Comparison of ENCODE assay signal across 9 cellular contexts in genomic region chr7:63925262-63925625, GRCh38.
A peak's percentile ranks its signal among the peaks of the same experiment; 100 is the strongest.
DNase-seq lines count a peak whose midpoint lies in the region; ATAC-seq and TF ChIP-seq lines count a peak whose summit lies in the region.
"Had no signal": no experiment of that assay in that cellular context is flagged by ENCODE, and none has a peak within 500 bp of the region (broad histone marks: within the 10 kb centered on the region; RNA-seq: fewer than 3 reads in every experiment).

No MANE protein-coding gene starts in this region.

- dilution Hi-C loops in mammary epithelial cell (cut with HindIII; ENCODE audit: low sequenced_read_pairs), result no loop called here

- in situ Hi-C loops in mammary epithelial cell (cut with MboI; ENCODE audit: low sequenced_read_pairs in 2 of 2), result no loop called here

- no peaks in the 10 kb centered on the region for H4K20me1 ChIP-seq in mammary epithelial cell (ENCODE audit: insufficient read depth, low read length)

- TF ChIP-seq CTCF in breast epithelium (IDR thresholded peaks at IDR 0.05) (no peak), mammary epithelial cell (conservative IDR thresholded peaks at IDR 0.05 in 1 of 2, IDR thresholded peaks at IDR 0.05 in 1 of 2; ENCODE audit: extremely low read depth in 1 of 2, insufficient read depth in 1 of 2, low read depth in 1 of 2, low read length in 2 of 2) (no peak), Caco-2 (IDR thresholded peaks at IDR 0.05; ENCODE audit: insufficient read depth in 1 of 2, low read depth in 1 of 2, low read length in 1 of 2, severe bottlenecking in 1 of 2, unreplicated experiment in 1 of 2) (no peak)

- no peak for ATAC-seq in left lobe of liver
- ATAC-seq in GM19035 (IDR thresholded peaks at IDR 0.05; ENCODE audit: unreplicated experiment), result no peak

- H3K79me2 ChIP-seq in mammary epithelial cell (ENCODE audit: insufficient read depth, low read length), result no peaks in the 10 kb centered on the region

- BruUV-seq in mammary epithelial cell (replicated peaks; lab: Mats Ljungman, UMichigan), result no TSS peak
- BruUV-seq in Caco-2 (replicated peaks; lab: Mats Ljungman, UMichigan), result no TSS peak

- peak overlapping the region; percentile 85 for H3K27ac Mint-ChIP-seq in activated CD4-positive, alpha-beta memory T cell treated with anti-CD3 and anti-CD28 coated beads, Interleukin-2, amount 10 ng/mL, durations not matched to agents 7 days and 5 days
- no peak overlapping the region for H3K27ac Mint-ChIP-seq in Caco-2 (ENCODE audit: unreplicated experiment)

- H3K9me3 Mint-ChIP-seq in activated CD4-positive, alpha-beta memory T cell treated with anti-CD3 and anti-CD28 coated beads, Interleukin-2, amount 10 ng/mL, durations not matched to agents 7 days and 5 days, result peaks cover 26% of the 10 kb centered on the region
- H3K9me3 Mint-ChIP-seq in Caco-2 (ENCODE audit: unreplicated experiment), result peaks cover 48% of the 10 kb centered on the region

- H3K27me3 Mint-ChIP-seq in activated CD4-positive, alpha-beta memory T cell treated with anti-CD3 and anti-CD28 coated beads, Interleukin-2, amount 10 ng/mL, durations not matched to agents 7 days and 5 days, result no peaks in the 10 kb centered on the region
- no peaks in the 10 kb centered on the region for H3K27me3 Mint-ChIP-seq in Caco-2 (ENCODE audit: insufficient read depth, unreplicated experiment)

- DNase-seq in breast epithelium (ENCODE audit: low spot score in 2 of 2) (no peak), mammary epithelial cell (no peak), left lobe of liver (ENCODE audit: low spot score) (peak; percentile 46), Caco-2 (no peak), foreskin melanocyte (no peak)
- no peak for DNase-seq in activated CD4-positive, alpha-beta memory T cell treated with anti-CD3 and anti-CD28 coated beads, Interleukin-2, amount 10 ng/mL, durations not matched to agents 7 days and 5 days
- DNase-seq: NCI-H1417 had no signal

- H3K27ac ChIP-seq in breast epithelium, result peak overlapping the region; percentile 81 to 93
- H3K27ac ChIP-seq in mammary epithelial cell (ENCODE audit: insufficient read depth, low read depth, low read length), result no peak overlapping the region
- no peak overlapping the region for H3K27ac ChIP-seq in thymus (ENCODE audit: low read depth)

- peaks cover 10% of the 10 kb centered on the region for H3K4me1 Mint-ChIP-seq in activated CD4-positive, alpha-beta memory T cell treated with anti-CD3 and anti-CD28 coated beads, Interleukin-2, amount 10 ng/mL, durations not matched to agents 7 days and 5 days
- no peaks in the 10 kb centered on the region for H3K4me1 Mint-ChIP-seq in Caco-2 (ENCODE audit: low read depth, unreplicated experiment)

- no peak overlapping the region for H2AFZ ChIP-seq in mammary epithelial cell (ENCODE audit: low read depth, low read length)

- no peak overlapping the region for H3K4me2 ChIP-seq in mammary epithelial cell (ENCODE audit: insufficient read depth, low read depth, low read length)

- TF ChIP-seq POLR2A in breast epithelium (IDR thresholded peaks at IDR 0.05), result no peak

- no peak overlapping the region for H3K9ac ChIP-seq in mammary epithelial cell (ENCODE audit: insufficient read depth, low read length)

- H3K27me3 ChIP-seq in breast epithelium (no peaks in the 10 kb centered on the region), mammary epithelial cell (ENCODE audit: insufficient read depth, low read length) (no peaks in the 10 kb centered on the region), thymus (ENCODE audit: control insufficient read depth, insufficient read depth) (no peaks in the 10 kb centered on the region), Caco-2 (replicated peaks; ENCODE audit: control insufficient read depth, insufficient read depth, low read length) (no peaks in the 10 kb centered on the region)

- H3K4me1 ChIP-seq in breast epithelium, result no peaks in the 10 kb centered on the region
- H3K4me1 ChIP-seq in mammary epithelial cell (ENCODE audit: insufficient read depth, low read length), result no peaks in the 10 kb centered on the region
- no peaks in the 10 kb centered on the region for H3K4me1 ChIP-seq in thymus (ENCODE audit: control insufficient read depth, insufficient read depth, low read length)
- no peaks in the 10 kb centered on the region for H3K4me1 ChIP-seq in Caco-2

- H3K4me3 Mint-ChIP-seq in activated CD4-positive, alpha-beta memory T cell treated with anti-CD3 and anti-CD28 coated beads, Interleukin-2, amount 10 ng/mL, durations not matched to agents 7 days and 5 days, result peak overlapping the region; percentile 90
- H3K4me3 Mint-ChIP-seq in Caco-2 (ENCODE audit: unreplicated experiment), result no peak overlapping the region

- H3K9me3 ChIP-seq in breast epithelium (peaks cover 0 to 21% of the 10 kb centered on the region in 2 donors), mammary epithelial cell (replicated peaks; ENCODE audit: insufficient read depth, low read length) (peaks cover 23% of the 10 kb centered on the region), thymus (ENCODE audit: control insufficient read depth) (peaks cover 13% of the 10 kb centered on the region), Caco-2 (peaks cover 25% of the 10 kb centered on the region)

- peak overlapping the region; percentile 58 to 80 (median 64) for H3K4me3 ChIP-seq in breast epithelium
- no peak overlapping the region for H3K4me3 ChIP-seq in mammary epithelial cell (replicated peaks in 1 of 3; ENCODE audit: insufficient read depth in 1 of 3, low read depth in 2 of 3, low read length in 3 of 3)
- peak overlapping the region; percentile 21 for H3K4me3 ChIP-seq in thymus (ENCODE audit: low read length)
- no peak overlapping the region for H3K4me3 ChIP-seq in Caco-2 (ENCODE audit: low read depth, low read length)

- no peaks in the 10 kb centered on the region for H3K36me3 ChIP-seq in breast epithelium
- no peaks in the 10 kb centered on the region for H3K36me3 ChIP-seq in mammary epithelial cell (ENCODE audit: insufficient read depth, low read length)
- no peaks in the 10 kb centered on the region for H3K36me3 ChIP-seq in thymus (ENCODE audit: control insufficient read depth, insufficient read depth)
- no peaks in the 10 kb centered on the region for H3K36me3 ChIP-seq in Caco-2 (ENCODE audit: control insufficient read depth, insufficient read depth, low read length)

- intact Hi-C loops in breast epithelium (cut with DNase I; ENCODE audit: low total_unique reads), result no loop called here
- intact Hi-C loops in mammary epithelial cell (cut with micrococcal nuclease), result no loop called here
- intact Hi-C loops in Caco-2 (cut with micrococcal nuclease; ENCODE audit: unreplicated experiment), result no loop called here

- CTCF ChIA-PET in mammary epithelial cell (lab: Charles Lee; ENCODE audit: low non-redundant PET), result no interaction called here
- CTCF ChIA-PET in activated CD4-positive, alpha-beta memory T cell treated with anti-CD3 and anti-CD28 coated beads, Interleukin-2, amount 10 ng/mL, durations not matched to agents 7 days and 5 days (lab: Charles Lee), result interaction anchor here (0.7 to 1.7 kb wide), 2 partner anchors 24 to 638 kb away, joined by 3 to 4 read pairs; partner anchors contain the start of gene ZNF680
- CTCF ChIA-PET in Caco-2 (lab: Charles Lee), result no interaction called here

- POLR2A ChIA-PET in activated CD4-positive, alpha-beta memory T cell treated with anti-CD3 and anti-CD28 coated beads, Interleukin-2, amount 10 ng/mL, durations not matched to agents 7 days and 5 days (lab: Charles Lee), result interaction anchor here (1.0 to 1.8 kb wide), 3 partner anchors 24 to 978 kb away, joined by 3 to 6 read pairs (median 3); partner anchors contain the start of genes ZNF273 and ZNF680
- POLR2A ChIA-PET in Caco-2 (lab: Charles Lee), result no interaction called here

- WGBS in mammary epithelial cell (ENCODE audit: low coverage, missing lambda C conversion rate), result 0% methylated on average over 5 of the region's 12 CpGs
- WGBS in thymus, result 41% methylated on average over 12 of the region's 12 CpGs

- H3K36me3 Mint-ChIP-seq in activated CD4-positive, alpha-beta memory T cell treated with anti-CD3 and anti-CD28 coated beads, Interleukin-2, amount 10 ng/mL, durations not matched to agents 7 days and 5 days (ENCODE audit: low read depth), result peaks cover 11% of the 10 kb centered on the region
- H3K36me3 Mint-ChIP-seq in Caco-2 (ENCODE audit: insufficient read depth, unreplicated experiment), result no peaks in the 10 kb centered on the region

Comparison
In these comparisons a context has a peak if more than half of its experiments do, and no peak if none do; other contexts are left out.
1. H3K27ac ChIP-seq: peak in breast epithelium (2 of 2); none in mammary epithelial cell (single experiment) and thymus (single experiment).
2. H3K4me3 ChIP-seq: peak in breast epithelium (3 of 3) and thymus (single experiment); none in mammary epithelial cell (0 of 3) and Caco-2 (single experiment).